In genomic region chr2:3343012-3343411, GRCh38 we compare ENCODE assay signal across 21 cellular contexts.
"Had no signal": no experiment of that assay in that cellular context is flagged by ENCODE, and none has a peak within 500 bp of the region (broad histone marks: within the 10 kb centered on the region; RNA-seq: fewer than 3 reads in every experiment).

No MANE protein-coding gene starts in this region.

- H3K4me3 ChIP-seq: colonic mucosa, left ventricle myocardium inferior, lower lobe of right lung, spleen, thoracic aorta had no signal

- H3K9me3 ChIP-seq: colonic mucosa, left ventricle myocardium inferior, lower lobe of right lung, spleen, thoracic aorta had no signal

- H3K4me1 Mint-ChIP-seq: immature natural killer cell; nephron; stimulated activated memory B cell treated with anti-CD40 and anti-IgM and Interleukin-4, amounts not matched to agents 10 μg/mL and 1 μg/mL and 100 μg/mL, for 72 hours; stimulated activated naive CD8-positive, alpha-beta T cell treated with anti-CD3 and anti-CD28 coated beads, Interleukin-15, amount 100 ng/mL, for 72 hours had no signal

- H3K9me3 Mint-ChIP-seq: immature natural killer cell, nephron had no signal

- H3K27me3 ChIP-seq: colonic mucosa, foreskin keratinocyte, spleen had no signal

- H3K4me1 ChIP-seq: colonic mucosa, foreskin keratinocyte, left ventricle myocardium inferior, lower lobe of right lung, parathyroid adenoma, spleen had no signal

- H3K27ac Mint-ChIP-seq: nephron; stimulated activated memory B cell treated with anti-CD40 and anti-IgM and Interleukin-4, amounts not matched to agents 10 μg/mL and 1 μg/mL and 100 μg/mL, for 72 hours; stimulated activated naive CD8-positive, alpha-beta T cell treated with anti-CD3 and anti-CD28 coated beads, Interleukin-15, amount 100 ng/mL, for 72 hours had no signal

- DNase-seq: colonic mucosa; dermis blood vessel endothelial cell; foreskin keratinocyte; immature natural killer cell; kidney; left cardiac atrium; left ventricle myocardium inferior; lower lobe of right lung; mesenchymal stem cell; naive B cell; spleen; stimulated activated CD4-positive, alpha-beta T cell treated with anti-CD3 and anti-CD28 coated beads, Interleukin-15, amount 100 ng/mL, for 24 hours; stimulated activated CD4-positive, alpha-beta T cell treated with anti-CD3 and anti-CD28 coated beads, Interleukin-1b, Interleukin-23, amount 100 ng/mL, for 48 hours; stimulated activated CD4-positive, alpha-beta T cell treated with anti-CD3 and anti-CD28 coated beads, Interleukin-4, amount 100 ng/mL, for 24 hours; stimulated activated naive CD8-positive, alpha-beta T cell treated with anti-CD3 and anti-CD28 coated beads, Interleukin-15, amount 100 ng/mL, for 72 hours; trophoblast cell had no signal

- H3K4me3 Mint-ChIP-seq: immature natural killer cell; naive B cell; nephron; stimulated activated memory B cell treated with anti-CD40 and anti-IgM and Interleukin-4, amounts not matched to agents 10 μg/mL and 1 μg/mL and 100 μg/mL, for 72 hours; stimulated activated naive CD8-positive, alpha-beta T cell treated with anti-CD3 and anti-CD28 coated beads, Interleukin-15, amount 100 ng/mL, for 72 hours had no signal

- H3K27ac ChIP-seq: colonic mucosa, foreskin keratinocyte, left ventricle myocardium inferior, lower lobe of right lung, parathyroid adenoma, spleen, thoracic aorta had no signal

- H3K36me3 ChIP-seq: colonic mucosa, left ventricle myocardium inferior, thoracic aorta had no signal

- H3K27me3 Mint-ChIP-seq: naive B cell; stimulated activated memory B cell treated with anti-CD40 and anti-IgM and Interleukin-4, amounts not matched to agents 10 μg/mL and 1 μg/mL and 100 μg/mL, for 72 hours; stimulated activated naive CD8-positive, alpha-beta T cell treated with anti-CD3 and anti-CD28 coated beads, Interleukin-15, amount 100 ng/mL, for 72 hours had no signal

- H2AFZ ChIP-seq: parathyroid adenoma had no signal

- ATAC-seq: foreskin keratinocyte; left cardiac atrium; sciatic nerve; stimulated activated memory B cell treated with anti-CD40 and anti-IgM and Interleukin-4, amounts not matched to agents 10 μg/mL and 1 μg/mL and 100 μg/mL, for 72 hours; stimulated activated naive CD8-positive, alpha-beta T cell treated with anti-CD3 and anti-CD28 coated beads, Interleukin-15, amount 100 ng/mL, for 72 hours had no signal
